1 cellular context compared by ENCODE assay signal in the genomic region with DNA sequence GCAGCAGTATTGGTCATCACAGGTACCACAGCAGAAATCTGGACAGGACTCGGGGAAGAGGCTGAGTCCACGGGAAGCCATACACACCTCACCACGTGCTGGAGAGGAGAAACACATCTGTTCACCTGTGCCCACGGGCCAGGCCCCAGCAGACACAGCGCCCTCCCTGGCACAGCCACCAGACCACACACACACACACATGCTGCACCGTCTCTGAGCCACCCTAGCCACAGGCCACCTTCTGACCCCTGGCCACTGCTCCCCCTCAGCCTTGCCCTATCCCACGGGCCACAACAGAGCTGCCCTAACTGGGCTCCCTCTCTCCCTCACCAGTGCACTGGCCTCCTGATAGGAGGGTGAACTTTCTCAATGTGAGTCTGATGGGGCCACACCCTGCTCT.
TF ChIP-seq lines count a peak whose summit lies in the region.

No MANE protein-coding gene starts in this region.

TF ChIP-seq in WTC11, 78 proteins besides CTCF, POLR2A, EP300 and RAD21 (continued from another document):
- TF ChIP-seq, protein P1, sequence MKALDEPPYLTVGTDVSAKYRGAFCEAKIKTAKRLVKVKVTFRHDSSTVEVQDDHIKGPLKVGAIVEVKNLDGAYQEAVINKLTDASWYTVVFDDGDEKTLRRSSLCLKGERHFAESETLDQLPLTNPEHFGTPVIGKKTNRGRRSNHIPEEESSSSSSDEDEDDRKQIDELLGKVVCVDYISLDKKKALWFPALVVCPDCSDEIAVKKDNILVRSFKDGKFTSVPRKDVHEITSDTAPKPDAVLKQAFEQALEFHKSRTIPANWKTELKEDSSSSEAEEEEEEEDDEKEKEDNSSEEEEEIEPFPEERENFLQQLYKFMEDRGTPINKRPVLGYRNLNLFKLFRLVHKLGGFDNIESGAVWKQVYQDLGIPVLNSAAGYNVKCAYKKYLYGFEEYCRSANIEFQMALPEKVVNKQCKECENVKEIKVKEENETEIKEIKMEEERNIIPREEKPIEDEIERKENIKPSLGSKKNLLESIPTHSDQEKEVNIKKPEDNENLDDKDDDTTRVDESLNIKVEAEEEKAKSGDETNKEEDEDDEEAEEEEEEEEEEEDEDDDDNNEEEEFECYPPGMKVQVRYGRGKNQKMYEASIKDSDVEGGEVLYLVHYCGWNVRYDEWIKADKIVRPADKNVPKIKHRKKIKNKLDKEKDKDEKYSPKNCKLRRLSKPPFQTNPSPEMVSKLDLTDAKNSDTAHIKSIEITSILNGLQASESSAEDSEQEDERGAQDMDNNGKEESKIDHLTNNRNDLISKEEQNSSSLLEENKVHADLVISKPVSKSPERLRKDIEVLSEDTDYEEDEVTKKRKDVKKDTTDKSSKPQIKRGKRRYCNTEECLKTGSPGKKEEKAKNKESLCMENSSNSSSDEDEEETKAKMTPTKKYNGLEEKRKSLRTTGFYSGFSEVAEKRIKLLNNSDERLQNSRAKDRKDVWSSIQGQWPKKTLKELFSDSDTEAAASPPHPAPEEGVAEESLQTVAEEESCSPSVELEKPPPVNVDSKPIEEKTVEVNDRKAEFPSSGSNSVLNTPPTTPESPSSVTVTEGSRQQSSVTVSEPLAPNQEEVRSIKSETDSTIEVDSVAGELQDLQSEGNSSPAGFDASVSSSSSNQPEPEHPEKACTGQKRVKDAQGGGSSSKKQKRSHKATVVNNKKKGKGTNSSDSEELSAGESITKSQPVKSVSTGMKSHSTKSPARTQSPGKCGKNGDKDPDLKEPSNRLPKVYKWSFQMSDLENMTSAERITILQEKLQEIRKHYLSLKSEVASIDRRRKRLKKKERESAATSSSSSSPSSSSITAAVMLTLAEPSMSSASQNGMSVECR (CRISPR knock-in tag; IDR thresholded peaks at IDR 0.05; ENCODE audit: borderline replicate concordance), result no peak
- TF ChIP-seq CREB1 (CRISPR knock-in tag; IDR thresholded peaks at IDR 0.05) (no peak), SMAD3 (CRISPR knock-in tag; IDR thresholded peaks at IDR 0.05; ENCODE audit: borderline replicate concordance) (no peak), ATF1 (CRISPR knock-in tag; IDR thresholded peaks at IDR 0.05) (no peak), KAT7 (CRISPR knock-in tag; IDR thresholded peaks at IDR 0.05; ENCODE audit: borderline replicate concordance) (no peak), ZNF423 (CRISPR knock-in tag; IDR thresholded peaks at IDR 0.05) (no peak), ZBTB43 (CRISPR knock-in tag; IDR thresholded peaks at IDR 0.05) (no peak), HMGA2 (CRISPR knock-in tag; IDR thresholded peaks at IDR 0.05) (no peak), NFYB (CRISPR knock-in tag; conservative IDR thresholded peaks at IDR 0.05; ENCODE audit: low read depth) (no peak), ZNF671 (CRISPR knock-in tag; IDR thresholded peaks at IDR 0.05) (no peak)
- TF ChIP-seq, protein P2, sequence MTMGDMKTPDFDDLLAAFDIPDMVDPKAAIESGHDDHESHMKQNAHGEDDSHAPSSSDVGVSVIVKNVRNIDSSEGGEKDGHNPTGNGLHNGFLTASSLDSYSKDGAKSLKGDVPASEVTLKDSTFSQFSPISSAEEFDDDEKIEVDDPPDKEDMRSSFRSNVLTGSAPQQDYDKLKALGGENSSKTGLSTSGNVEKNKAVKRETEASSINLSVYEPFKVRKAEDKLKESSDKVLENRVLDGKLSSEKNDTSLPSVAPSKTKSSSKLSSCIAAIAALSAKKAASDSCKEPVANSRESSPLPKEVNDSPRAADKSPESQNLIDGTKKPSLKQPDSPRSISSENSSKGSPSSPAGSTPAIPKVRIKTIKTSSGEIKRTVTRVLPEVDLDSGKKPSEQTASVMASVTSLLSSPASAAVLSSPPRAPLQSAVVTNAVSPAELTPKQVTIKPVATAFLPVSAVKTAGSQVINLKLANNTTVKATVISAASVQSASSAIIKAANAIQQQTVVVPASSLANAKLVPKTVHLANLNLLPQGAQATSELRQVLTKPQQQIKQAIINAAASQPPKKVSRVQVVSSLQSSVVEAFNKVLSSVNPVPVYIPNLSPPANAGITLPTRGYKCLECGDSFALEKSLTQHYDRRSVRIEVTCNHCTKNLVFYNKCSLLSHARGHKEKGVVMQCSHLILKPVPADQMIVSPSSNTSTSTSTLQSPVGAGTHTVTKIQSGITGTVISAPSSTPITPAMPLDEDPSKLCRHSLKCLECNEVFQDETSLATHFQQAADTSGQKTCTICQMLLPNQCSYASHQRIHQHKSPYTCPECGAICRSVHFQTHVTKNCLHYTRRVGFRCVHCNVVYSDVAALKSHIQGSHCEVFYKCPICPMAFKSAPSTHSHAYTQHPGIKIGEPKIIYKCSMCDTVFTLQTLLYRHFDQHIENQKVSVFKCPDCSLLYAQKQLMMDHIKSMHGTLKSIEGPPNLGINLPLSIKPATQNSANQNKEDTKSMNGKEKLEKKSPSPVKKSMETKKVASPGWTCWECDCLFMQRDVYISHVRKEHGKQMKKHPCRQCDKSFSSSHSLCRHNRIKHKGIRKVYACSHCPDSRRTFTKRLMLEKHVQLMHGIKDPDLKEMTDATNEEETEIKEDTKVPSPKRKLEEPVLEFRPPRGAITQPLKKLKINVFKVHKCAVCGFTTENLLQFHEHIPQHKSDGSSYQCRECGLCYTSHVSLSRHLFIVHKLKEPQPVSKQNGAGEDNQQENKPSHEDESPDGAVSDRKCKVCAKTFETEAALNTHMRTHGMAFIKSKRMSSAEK (CRISPR knock-in tag; IDR thresholded peaks at IDR 0.05; ENCODE audit: borderline replicate concordance), result no peak
TF ChIP-seq in WTC11: peak in this region for 0.
